Comparison of ENCODE assay signal across 39 cellular contexts in genomic region chr1:56816264-56816663, GRCh38. TPM values are rescaled to one million over a fixed set of nuclear protein-coding genes. Genes with fewer than 3 reads are reported as not detected.
DNase-seq lines count a peak whose midpoint lies in the region; ATAC-seq, FAIRE-seq and TF ChIP-seq lines count a peak whose summit lies in the region.
"Had no signal": no experiment of that assay in that cellular context is flagged by ENCODE, and none has a peak within 500 bp of the region (broad histone marks: within the 10 kb centered on the region; RNA-seq: fewer than 3 reads in every experiment).

No MANE protein-coding gene starts in this region.

- TF ChIP-seq CTCF in liver (IDR thresholded peaks at IDR 0.05; ENCODE audit: low read depth, low read length, missing input control) (no peak), HepG2 (CRISPR knock-in tag; IDR thresholded peaks at IDR 0.05) (no peak), fibroblast of mammary gland (conservative IDR thresholded peaks at IDR 0.05; ENCODE audit: control insufficient read depth, insufficient read depth, low read depth, low read length) (no peak), type B pancreatic cell (conservative IDR thresholded peaks at IDR 0.05) (no peak), RWPE1 (conservative IDR thresholded peaks at IDR 0.05; ENCODE audit: low read depth) (no peak)

- DNase-seq in HepG2 (ENCODE audit: low spot score) = no peak
- peak; percentile 27 for DNase-seq in fibroblast of mammary gland (ENCODE audit: low read depth)
- no peak for DNase-seq in activated CD4-positive, alpha-beta T cell treated with anti-CD3 and anti-CD28 coated beads for 4 hours
- no peak for DNase-seq in type B pancreatic cell (ENCODE audit: extremely low spot score, unreplicated experiment)
- DNase-seq in RWPE1 (ENCODE audit: low spot score) = no peak
- DNase-seq in SIG-M5 treated with dmso at 0.1 percent for 504 hours (lab: John Stamatoyannopoulos, UW; ENCODE audit: unreplicated experiment) = no peak
- DNase-seq: activated CD8-positive, alpha-beta T cell treated with anti-CD3 and anti-CD28 coated beads, Interleukin-2, amount 10 ng/mL, durations not matched to agents 7 days and 5 days; activated naive CD8-positive, alpha-beta T cell treated with anti-CD3 and anti-CD28 coated beads, Interleukin-2, amount 10 ng/mL, durations not matched to agents 7 days and 5 days; AML-193; effector memory CD4-positive, alpha-beta T cell; EL; islet precursor cell; left lung; mesendoderm; MM.1S; NCI-H526; pancreas; SIG-M5; stimulated activated naive CD8-positive, alpha-beta T cell treated with anti-CD3 and anti-CD28 coated beads, Interleukin-15, Interleukin-2, amounts not matched to agents 100 U/mL and 50 U/mL, for 24 hours; SW 1271; testis; uterus had no signal

- H3K27ac Mint-ChIP-seq in type B pancreatic cell = no peak overlapping the region
- H3K27ac Mint-ChIP-seq: activated CD4-positive, alpha-beta T cell treated with anti-CD3 and anti-CD28 coated beads for 36 hours; activated CD8-positive, alpha-beta T cell treated with anti-CD3 and anti-CD28 coated beads, Interleukin-2, amount 10 ng/mL, durations not matched to agents 7 days and 5 days; activated naive CD8-positive, alpha-beta T cell treated with anti-CD3 and anti-CD28 coated beads, Interleukin-2, amount 10 ng/mL, durations not matched to agents 7 days and 5 days; CD4-positive, CD25-positive, alpha-beta regulatory T cell had no signal

- H3K27ac ChIP-seq in liver (ENCODE audit: low read depth in 1 of 2, low read length in 2 of 2) = peak overlapping the region; percentile 93 to 98
- H3K27ac ChIP-seq in HepG2 (ENCODE audit: extremely low read length, insufficient read depth, low read length) = no peak overlapping the region
- no peak overlapping the region for H3K27ac ChIP-seq in RWPE1
- H3K27ac ChIP-seq: coronary artery, epithelial cell of prostate, HL-60, KMS-11, left lung, pancreas, PC-9, skin epidermis, testis, uterus, VCaP had no signal

- H3K36me3 ChIP-seq in liver (ENCODE audit: control insufficient read depth in 4 of 4, insufficient read depth in 3 of 4, low read depth in 1 of 4, low read length in 3 of 4) (no peaks in the 10 kb centered on the region), HepG2 (replicated peaks in 1 of 2; ENCODE audit: control insufficient read depth in 1 of 2, insufficient read depth in 2 of 2, low read length in 2 of 2) (no peaks in the 10 kb centered on the region)
- H3K36me3 ChIP-seq: left lung, pancreas, uterus had no signal

- POLR2A ChIA-PET in HepG2 (lab: Yijun Ruan, JAX) (no interaction called here), RWPE1 (lab: Yijun Ruan, JAX; ENCODE audit: low non-redundant PET) (no interaction called here)

- H3K9ac ChIP-seq in liver (ENCODE audit: low read depth in 1 of 2, low read length in 2 of 2) (peak overlapping the region in 1 of 2 donors; percentile 73), HepG2 (ENCODE audit: insufficient read depth, low read depth, low read length) (no peak overlapping the region)
- H3K9ac ChIP-seq: KMS-11 had no signal

- no peaks in the 10 kb centered on the region for H3K79me2 ChIP-seq in HepG2 (ENCODE audit: insufficient read depth, low read length)

- H3K4me1 Mint-ChIP-seq in type B pancreatic cell (ENCODE audit: unreplicated experiment) = peaks cover 43% of the 10 kb centered on the region
- H3K4me1 Mint-ChIP-seq: activated CD4-positive, alpha-beta T cell treated with anti-CD3 and anti-CD28 coated beads for 36 hours; activated naive CD8-positive, alpha-beta T cell treated with anti-CD3 and anti-CD28 coated beads, Interleukin-2, amount 10 ng/mL, durations not matched to agents 7 days and 5 days; CD4-positive, CD25-positive, alpha-beta regulatory T cell had no signal

- intact Hi-C loops in HepG2 (cut with micrococcal nuclease; ENCODE audit: unreplicated experiment) = no loop called here

- H3K9me3 ChIP-seq in liver (ENCODE audit: control insufficient read depth in 4 of 4, low read length in 3 of 4) (no peaks in the 10 kb centered on the region), HepG2 (ENCODE audit: low read length) (no peaks in the 10 kb centered on the region)
- H3K9me3 ChIP-seq: left lung, pancreas, testis, uterus had no signal

- no peak for TF ChIP-seq POLR2A in HepG2 (IDR thresholded peaks at IDR 0.05; ENCODE audit: insufficient read depth in 1 of 2, low read depth in 2 of 2, low read length in 2 of 2)

- no peak overlapping the region; the same call in 1 of the 2 replicates for H3K4me2 ChIP-seq in HepG2 (ENCODE audit: low read depth, low read length)
- H3K4me2 ChIP-seq: KMS-11, PC-9 had no signal

- no peak overlapping the region for H3K4me3 Mint-ChIP-seq in type B pancreatic cell
- H3K4me3 Mint-ChIP-seq: activated CD4-positive, alpha-beta T cell treated with anti-CD3 and anti-CD28 coated beads for 36 hours; activated CD8-positive, alpha-beta T cell treated with anti-CD3 and anti-CD28 coated beads, Interleukin-2, amount 10 ng/mL, durations not matched to agents 7 days and 5 days; activated naive CD8-positive, alpha-beta T cell treated with anti-CD3 and anti-CD28 coated beads, Interleukin-2, amount 10 ng/mL, durations not matched to agents 7 days and 5 days; CD4-positive, CD25-positive, alpha-beta regulatory T cell had no signal

- H3K36me3 Mint-ChIP-seq in type B pancreatic cell = no peaks in the 10 kb centered on the region
- H3K36me3 Mint-ChIP-seq: activated naive CD8-positive, alpha-beta T cell treated with anti-CD3 and anti-CD28 coated beads, Interleukin-2, amount 10 ng/mL, durations not matched to agents 7 days and 5 days; CD4-positive, CD25-positive, alpha-beta regulatory T cell had no signal

- in situ Hi-C loops in HepG2 (cut with HindIII; ENCODE audit: extremely low pct_ligation_motif_present, low pct_unique_long_range_greater_than_20kb) = loop anchor here (10.0 kb wide), 1 partner anchor 1531 kb away; no protein-coding TSS in a partner anchor

- H3K4me3 ChIP-seq in liver (ENCODE audit: low read depth in 1 of 3, low read length in 3 of 3) (peak overlapping the region in 1 of 3 donors; percentile 10), HepG2 (replicated peaks in 1 of 3; ENCODE audit: insufficient read depth in 1 of 3, low read depth in 2 of 3, low read length in 3 of 3) (no peak overlapping the region), fibroblast of mammary gland (ENCODE audit: control insufficient read depth, low read depth, low read length) (no peak overlapping the region)
- H3K4me3 ChIP-seq: coronary artery, left lung, pancreas, PC-9, skin epidermis, testis, uterus had no signal

- TF ChIP-seq EP300 in HepG2 (IDR thresholded peaks at IDR 0.05; ENCODE audit: low read depth in 2 of 2, low read length in 2 of 2) (no peak), HepG2 (CRISPR knock-in tag; IDR thresholded peaks at IDR 0.05; ENCODE audit: borderline replicate concordance) (no peak)

- H3K4me1 ChIP-seq in liver (ENCODE audit: control insufficient read depth in 4 of 4, insufficient read depth in 4 of 4, low read length in 3 of 4) (peaks cover 0 to 67% (median 20%) of the 10 kb centered on the region in 4 donors), HepG2 (ENCODE audit: insufficient read depth, low read length) (peaks cover 54% of the 10 kb centered on the region)
- H3K4me1 ChIP-seq: uterus had no signal

- FAIRE-seq in HepG2 (lab: Jason Lieb, UNC) = no peak
- FAIRE-seq: astrocyte, pancreas had no signal

- CTCF ChIA-PET in HepG2 (lab: Yijun Ruan, JAX; ENCODE audit: low intra/inter-chr PET ratio, low total read pairs) (no interaction called here), RWPE1 (lab: Yijun Ruan, JAX) (no interaction called here)

- H3K27me3 ChIP-seq in liver (ENCODE audit: control insufficient read depth in 4 of 4, insufficient read depth in 4 of 4, low read length in 3 of 4) = no peaks in the 10 kb centered on the region
- H3K27me3 ChIP-seq in HepG2 (ENCODE audit: control insufficient read depth in 1 of 2, insufficient read depth in 2 of 2, low read length in 2 of 2) = no peaks in the 10 kb centered on the region
- H3K27me3 ChIP-seq: left lung, pancreas, testis, uterus had no signal

- TF ChIP-seq RAD21 in liver (IDR thresholded peaks at IDR 0.05) (no peak), HepG2 (CRISPR knock-in tag; IDR thresholded peaks at IDR 0.05) (no peak)

- H3K27me3 Mint-ChIP-seq in type B pancreatic cell = peaks cover 3% of the 10 kb centered on the region

- no TSS peak for BruUV-seq in HepG2 (replicated peaks; lab: Mats Ljungman, UMichigan)

- peaks cover 5% of the 10 kb centered on the region for H3K9me3 Mint-ChIP-seq in type B pancreatic cell
- H3K9me3 Mint-ChIP-seq: activated naive CD8-positive, alpha-beta T cell treated with anti-CD3 and anti-CD28 coated beads, Interleukin-2, amount 10 ng/mL, durations not matched to agents 7 days and 5 days had no signal

- WGBS in liver = 82% methylated on average over 1 of the region's 1 CpG
- WGBS in HepG2 (ENCODE audit: low lambda C conversion rate) = 100% methylated on average over 1 of the region's 1 CpG

- H2AFZ ChIP-seq in HepG2 (ENCODE audit: low read length) = no peak overlapping the region
- H2AFZ ChIP-seq: PC-9 had no signal

- ATAC-seq in HepG2 (no peak), HG03565 (IDR thresholded peaks at IDR 0.05; ENCODE audit: unreplicated experiment) (peak; percentile 37)
- ATAC-seq: activated CD4-positive, alpha-beta T cell treated with anti-CD3 and anti-CD28 coated beads for 36 hours; activated CD8-positive, alpha-beta T cell treated with anti-CD3 and anti-CD28 coated beads, Interleukin-2, amount 10 ng/mL, durations not matched to agents 7 days and 5 days; pancreas; stimulated activated naive CD8-positive, alpha-beta T cell treated with anti-CD3 and anti-CD28 coated beads, Interleukin-15, Interleukin-2, amounts not matched to agents 100 U/mL and 50 U/mL, for 24 hours had no signal

- no peaks in the 10 kb centered on the region for H4K20me1 ChIP-seq in HepG2 (ENCODE audit: insufficient read depth, low read length)

RNA-seq across cellular contexts. Expression of gene FYB2, which starts 2.9 kb away (rescaled TPM):
- 10 to 100 TPM in 1 of 2 donors, 1 to 10 TPM in 1; 3.3 to 31.3 TPM for total RNA-seq in liver
- 10 to 100 TPM in 1 of 2 donors, 1 to 10 TPM in 1; 4.7 to 27.6 TPM for polyA plus RNA-seq in liver
- 1.4 and 2.7 TPM in 2 replicates for total RNA-seq in HepG2 (2016; rRNA removed; fragmentation: Illumina TruSeq; extraction: Trizol)
- total RNA-seq in HepG2 (2016; cell fraction: cytosol; rRNA removed; fragmentation: Illumina TruSeq; extraction: Trizol; ENCODE audit: low read depth) = 1.7 and 2.4 TPM in 2 replicates
- 1.5 and 3.1 TPM in 2 replicates for total RNA-seq in HepG2 (2016; cell fraction: insoluble cytoplasmic fraction; rRNA removed; fragmentation: Illumina TruSeq; extraction: Trizol)
- 1.2 and 2.0 TPM in 2 replicates for total RNA-seq in HepG2 (2016; cell fraction: membrane; rRNA removed; fragmentation: Illumina TruSeq; extraction: Trizol)
- 11.1 and 11.4 TPM in 2 replicates for total RNA-seq in HepG2 (2016; cell fraction: nucleus; rRNA removed; fragmentation: Illumina TruSeq; extraction: Trizol)
- polyA plus RNA-seq in HepG2 (2011; rRNA removed) = 0.97 and 1.2 TPM in 2 replicates
- polyA plus RNA-seq in HepG2 (2011; cell fraction: cytosol; rRNA removed) = 0.26 and 0.27 TPM in 2 replicates
- polyA plus RNA-seq in HepG2 (2011; cell fraction: nucleus; rRNA removed) = 2.6 and 2.8 TPM in 2 replicates
- polyA plus RNA-seq in HepG2 (2012) = 1.1 and 3.2 TPM in 2 replicates
- polyA plus RNA-seq in HepG2 (2016; cell fraction: cytosol; fragmentation: Illumina TruSeq; extraction: Trizol; ENCODE audit: low read depth) = 0.27 and 0.46 TPM in 2 replicates
- polyA plus RNA-seq in HepG2 (2016; cell fraction: insoluble cytoplasmic fraction; fragmentation: Illumina TruSeq; extraction: Trizol; ENCODE audit: low read depth) = 1.7 and 2.0 TPM in 2 replicates
- 0.68 and 0.72 TPM in 2 replicates for polyA plus RNA-seq in HepG2 (2016; cell fraction: membrane; fragmentation: Illumina TruSeq; extraction: Trizol; ENCODE audit: low read depth)
- polyA plus RNA-seq in HepG2 (2016; cell fraction: nucleus; fragmentation: Illumina TruSeq; extraction: Trizol; ENCODE audit: insufficient read depth, low read depth) = 20.1 and 21.0 TPM in 2 replicates
- 0.46 TPM in 1 of 2 replicates, not detected in the other for polyA minus RNA-seq in HepG2 (2011; rRNA and poly(A)+ RNA removed; ENCODE audit: low replicate concordance)
- polyA minus RNA-seq in HepG2 (2011; cell fraction: cytosol; rRNA and poly(A)+ RNA removed) = not detected in 2 replicates
- polyA minus RNA-seq in HepG2 (2011; cell fraction: nucleus; rRNA and poly(A)+ RNA removed) = 4.2 and 6.5 TPM in 2 replicates
- 0.76 and 1.3 TPM in 2 replicates for total RNA-seq in type B pancreatic cell (ENCODE audit: low replicate concordance)
- total RNA-seq: activated CD4-positive, alpha-beta T cell treated with anti-CD3 and anti-CD28 coated beads for 36 hours; activated CD8-positive, alpha-beta T cell treated with anti-CD3 and anti-CD28 coated beads, Interleukin-2, amount 10 ng/mL, durations not matched to agents 7 days and 5 days; activated naive CD8-positive, alpha-beta T cell treated with anti-CD3 and anti-CD28 coated beads, Interleukin-2, amount 10 ng/mL, durations not matched to agents 7 days and 5 days; CD4-positive, CD25-positive, alpha-beta regulatory T cell; fibroblast of villous mesenchyme; PC-9 had no signal
- polyA plus RNA-seq: CD4-positive, CD25-positive, alpha-beta regulatory T cell had no signal

RNA-seq across cellular contexts. Expression of gene C8A, which starts 38.3 kb away (rescaled TPM):
- total RNA-seq in liver (100 to 1,000 TPM; 144 to 669 TPM), HepG2 (2016; rRNA removed; fragmentation: Illumina TruSeq; extraction: Trizol) (8.6 and 15.0 TPM in 2 replicates), type B pancreatic cell (ENCODE audit: low replicate concordance) (0.46 and 0.64 TPM in 2 replicates)
- polyA plus RNA-seq in liver (100 to 1,000 TPM; 188 to 363 TPM), HepG2 (2011; rRNA removed) (10.5 and 13.9 TPM in 2 replicates)
- 1.9 and 2.2 TPM in 2 replicates for total RNA-seq in HepG2 (2016; cell fraction: cytosol; rRNA removed; fragmentation: Illumina TruSeq; extraction: Trizol; ENCODE audit: low read depth)
- 8.1 and 16.4 TPM in 2 replicates for total RNA-seq in HepG2 (2016; cell fraction: insoluble cytoplasmic fraction; rRNA removed; fragmentation: Illumina TruSeq; extraction: Trizol)
- 2.2 and 2.8 TPM in 2 replicates for total RNA-seq in HepG2 (2016; cell fraction: membrane; rRNA removed; fragmentation: Illumina TruSeq; extraction: Trizol)
- total RNA-seq in HepG2 (2016; cell fraction: nucleus; rRNA removed; fragmentation: Illumina TruSeq; extraction: Trizol) = 18.2 and 18.5 TPM in 2 replicates
- polyA plus RNA-seq in HepG2 (2011; cell fraction: cytosol; rRNA removed) = 7.0 and 11.2 TPM in 2 replicates
- polyA plus RNA-seq in HepG2 (2011; cell fraction: nucleus; rRNA removed) = 11.8 and 19.3 TPM in 2 replicates
- polyA plus RNA-seq in HepG2 (2012) = 13.4 and 17.8 TPM in 2 replicates
- 0.87 and 1.2 TPM in 2 replicates for polyA plus RNA-seq in HepG2 (2016; cell fraction: cytosol; fragmentation: Illumina TruSeq; extraction: Trizol; ENCODE audit: low read depth)
- 5.5 and 7.6 TPM in 2 replicates for polyA plus RNA-seq in HepG2 (2016; cell fraction: insoluble cytoplasmic fraction; fragmentation: Illumina TruSeq; extraction: Trizol; ENCODE audit: low read depth)
- 1.2 and 1.7 TPM in 2 replicates for polyA plus RNA-seq in HepG2 (2016; cell fraction: membrane; fragmentation: Illumina TruSeq; extraction: Trizol; ENCODE audit: low read depth)
- polyA plus RNA-seq in HepG2 (2016; cell fraction: nucleus; fragmentation: Illumina TruSeq; extraction: Trizol; ENCODE audit: insufficient read depth, low read depth) = 16.2 and 17.1 TPM in 2 replicates
- 9.1 TPM in 1 of 2 replicates, not detected in the other for polyA minus RNA-seq in HepG2 (2011; rRNA and poly(A)+ RNA removed; ENCODE audit: low replicate concordance)
- 3.6 and 6.2 TPM in 2 replicates for polyA minus RNA-seq in HepG2 (2011; cell fraction: cytosol; rRNA and poly(A)+ RNA removed)
- polyA minus RNA-seq in HepG2 (2011; cell fraction: nucleus; rRNA and poly(A)+ RNA removed) = 12.5 and 18.2 TPM in 2 replicates
- total RNA-seq: A673; activated CD4-positive, alpha-beta T cell treated with anti-CD3 and anti-CD28 coated beads for 36 hours; activated CD8-positive, alpha-beta T cell treated with anti-CD3 and anti-CD28 coated beads, Interleukin-2, amount 10 ng/mL, durations not matched to agents 7 days and 5 days; activated naive CD8-positive, alpha-beta T cell treated with anti-CD3 and anti-CD28 coated beads, Interleukin-2, amount 10 ng/mL, durations not matched to agents 7 days and 5 days; astrocyte; cardiac septum; CD4-positive, CD25-positive, alpha-beta regulatory T cell; fibroblast of villous mesenchyme; left lung; PC-9; renal cortical epithelial cell; testis; uterus had no signal
- polyA plus RNA-seq: CD4-positive, CD25-positive, alpha-beta regulatory T cell; neural cell; pancreas had no signal

Comparison
In these comparisons a context has a peak if more than half of its experiments do, and no peak if none do; other contexts are left out.
1. H3K27ac ChIP-seq: peak in liver (2 of 2); none in HepG2 (single experiment) and RWPE1 (single experiment).